8 cellular contexts compared by ENCODE assay signal in genomic region chr7:30478349-30479228, GRCh38. TPM values are rescaled to one million over a fixed set of nuclear protein-coding genes. Genes with fewer than 3 reads are reported as not detected.
DNase-seq lines count a peak whose midpoint lies in the region; ATAC-seq lines count a peak whose summit lies in the region.

Gene NOD1 (minus strand): TSS chr7:30478784. CDS start chr7:30456921, 21,863 bp downstream.

- H3K36me3 ChIP-seq in HUES64 (ENCODE audit: insufficient read depth, low read length) = no peaks in the 10 kb centered on the region

- peaks cover 14% of the 10 kb centered on the region for H3K36me3 Mint-ChIP-seq in activated T-helper 2 cell treated with anti-CD3 and anti-CD28 coated beads, Interferon-gamma antibody, Interleukin-2, Interleukin-4, amounts not matched to agents 10 μg/mL and 5 μg/mL and 100 μg/mL, durations not matched to agents 14 hours and 24 hours and 36 hours (ENCODE audit: low read depth)
- H3K36me3 Mint-ChIP-seq in natural killer cell treated with Interleukin-12 subunit alpha and Interleukin-12 subunit beta and Interleukin-15 and Interleukin-18, amount 100 ng/mL, for 72 hours = peaks cover 4% of the 10 kb centered on the region

- peaks cover 20% of the 10 kb centered on the region for H3K27me3 ChIP-seq in HUES64 (ENCODE audit: insufficient read depth, low read length)

- peak; percentile 84 for ATAC-seq in GM21423 (IDR thresholded peaks at IDR 0.05; ENCODE audit: unreplicated experiment)
- peak; percentile 92 to 96 for ATAC-seq in natural killer cell treated with Interleukin-12 subunit alpha and Interleukin-12 subunit beta and Interleukin-15 and Interleukin-18, amount 100 ng/mL, for 72 hours

- no peaks in the 10 kb centered on the region for H3K9me3 ChIP-seq in HUES64 (ENCODE audit: insufficient read depth, low read depth, low read length)

- WGBS in HUES64 = 3% methylated on average over 76 of the region's 77 CpGs

- peak within 1 kb of the TSS; percentile 58; the same call in 1 of the 2 replicates for H3K27ac ChIP-seq in HUES64 (ENCODE audit: low read depth, low read length)

- H3K4me3 Mint-ChIP-seq in activated T-helper 2 cell treated with anti-CD3 and anti-CD28 coated beads, Interferon-gamma antibody, Interleukin-2, Interleukin-4, amounts not matched to agents 10 μg/mL and 5 μg/mL and 100 μg/mL, durations not matched to agents 14 hours and 24 hours and 36 hours (ENCODE audit: low read depth) = peak within 1 kb of the TSS; percentile 91
- peak within 1 kb of the TSS; percentile 89 for H3K4me3 Mint-ChIP-seq in natural killer cell treated with Interleukin-12 subunit alpha and Interleukin-12 subunit beta and Interleukin-15 and Interleukin-18, amount 100 ng/mL, for 72 hours

- peaks cover 51% of the 10 kb centered on the region for H3K4me1 Mint-ChIP-seq in activated T-helper 2 cell treated with anti-CD3 and anti-CD28 coated beads, Interferon-gamma antibody, Interleukin-2, Interleukin-4, amounts not matched to agents 10 μg/mL and 5 μg/mL and 100 μg/mL, durations not matched to agents 14 hours and 24 hours and 36 hours (ENCODE audit: low read depth)
- peaks cover 40 to 51% of the 10 kb centered on the region in 2 donors for H3K4me1 Mint-ChIP-seq in natural killer cell treated with Interleukin-12 subunit alpha and Interleukin-12 subunit beta and Interleukin-15 and Interleukin-18, amount 100 ng/mL, for 72 hours (ENCODE audit: low read depth in 2 of 2)

- intact Hi-C loops in activated T-helper 2 cell treated with anti-CD3 and anti-CD28 coated beads, Interferon-gamma antibody, Interleukin-2, Interleukin-4, amounts not matched to agents 10 μg/mL and 5 μg/mL and 100 μg/mL, durations not matched to agents 14 hours and 24 hours and 36 hours (cut with micrococcal nuclease) = loop anchor here (1.0 to 5.0 kb wide), 7 partner anchors 26 to 450 kb away; partner anchors contain the start of genes GARS1, GGCT, PLEKHA8 and ZNRF2

- peak within 1 kb of the TSS; percentile 78 for H3K9ac ChIP-seq in HUES64 (ENCODE audit: low read depth, low read length)

- no peaks in the 10 kb centered on the region for H3K27me3 Mint-ChIP-seq in activated T-helper 2 cell treated with anti-CD3 and anti-CD28 coated beads, Interferon-gamma antibody, Interleukin-2, Interleukin-4, amounts not matched to agents 10 μg/mL and 5 μg/mL and 100 μg/mL, durations not matched to agents 14 hours and 24 hours and 36 hours (ENCODE audit: low read depth)
- no peaks in the 10 kb centered on the region for H3K27me3 Mint-ChIP-seq in natural killer cell treated with Interleukin-12 subunit alpha and Interleukin-12 subunit beta and Interleukin-15 and Interleukin-18, amount 100 ng/mL, for 72 hours

- no peaks in the 10 kb centered on the region for H3K4me1 ChIP-seq in HUES64 (ENCODE audit: insufficient read depth, low read length)

- H3K4me3 ChIP-seq in HUES64 (ENCODE audit: low read length) = peak within 1 kb of the TSS; percentile 64

- H3K27ac Mint-ChIP-seq in activated T-helper 2 cell treated with anti-CD3 and anti-CD28 coated beads, Interferon-gamma antibody, Interleukin-2, Interleukin-4, amounts not matched to agents 10 μg/mL and 5 μg/mL and 100 μg/mL, durations not matched to agents 14 hours and 24 hours and 36 hours = peak within 1 kb of the TSS; percentile 89
- peak within 1 kb of the TSS; percentile 65 to 77 for H3K27ac Mint-ChIP-seq in natural killer cell treated with Interleukin-12 subunit alpha and Interleukin-12 subunit beta and Interleukin-15 and Interleukin-18, amount 100 ng/mL, for 72 hours

- H3K9me3 Mint-ChIP-seq in activated T-helper 2 cell treated with anti-CD3 and anti-CD28 coated beads, Interferon-gamma antibody, Interleukin-2, Interleukin-4, amounts not matched to agents 10 μg/mL and 5 μg/mL and 100 μg/mL, durations not matched to agents 14 hours and 24 hours and 36 hours = no peaks in the 10 kb centered on the region
- no peaks in the 10 kb centered on the region for H3K9me3 Mint-ChIP-seq in natural killer cell treated with Interleukin-12 subunit alpha and Interleukin-12 subunit beta and Interleukin-15 and Interleukin-18, amount 100 ng/mL, for 72 hours

- DNase-seq in DMS 273 treated with DMSO at 0.1 percent for 48 hours (lab: John Stamatoyannopoulos, UW) (peak; percentile 89), RPMI7951 (ENCODE audit: low read depth) (peak; percentile 84), fibroblast of peridontal ligament (ENCODE audit: extremely low read depth) (peak; percentile 73)
- DNase-seq in activated T-helper 2 cell treated with anti-CD3 and anti-CD28 coated beads, Interferon-gamma antibody, Interleukin-2, Interleukin-4, amounts not matched to agents 10 μg/mL and 5 μg/mL and 100 μg/mL, durations not matched to agents 14 hours and 24 hours and 36 hours (ENCODE audit: low spot score) = peak; percentile 70
- peak; percentile 82 for DNase-seq in natural killer cell treated with Interleukin-12 subunit alpha and Interleukin-12 subunit beta and Interleukin-15 and Interleukin-18, amount 100 ng/mL, for 72 hours (ENCODE audit: low spot score)
- peak; percentile 71 for DNase-seq in stimulated activated naive CD4-positive, alpha-beta T cell treated with Interleukin-2 at 50 U/mL for 16 hours (lab: John Stamatoyannopoulos, UW)

RNA-seq across cellular contexts. Expression of gene NOD1, which starts in this region (rescaled TPM):
- polyA plus RNA-seq in HUES64 (2013, experiment 1 of 2) = 2.1 TPM
- 4.0 TPM for polyA plus RNA-seq in HUES64 (2013, experiment 2 of 2)
- 9.1 and 12.3 TPM in 2 replicates for total RNA-seq in RPMI7951 (2014; rRNA removed; shearing (Covaris generic))
- total RNA-seq in activated T-helper 2 cell treated with anti-CD3 and anti-CD28 coated beads, Interferon-gamma antibody, Interleukin-2, Interleukin-4, amounts not matched to agents 10 μg/mL and 5 μg/mL and 100 μg/mL, durations not matched to agents 14 hours and 24 hours and 36 hours = 14.8 and 15.8 TPM in 2 replicates
- 10 to 100 TPM in 1 of 2 donors, 1 to 10 TPM in 1; 8.9 to 11.6 TPM for total RNA-seq in natural killer cell treated with Interleukin-12 subunit alpha and Interleukin-12 subunit beta and Interleukin-15 and Interleukin-18, amount 100 ng/mL, for 72 hours

Comparison
In these comparisons a context has a peak if more than half of its experiments do, and no peak if none do; other contexts are left out.
1. Peak in every context shown above with its lines: DNase-seq, ATAC-seq, H3K4me3 ChIP-seq and H3K27ac ChIP-seq.